ENCODE assay signal across 17 cellular contexts in genomic region chr6:146361367-146361924, GRCh38.
DNase-seq lines count a peak whose midpoint lies in the region; ATAC-seq and TF ChIP-seq lines count a peak whose summit lies in the region.
"Had no signal": no experiment of that assay in that cellular context is flagged by ENCODE, and none has a peak within 500 bp of the region (broad histone marks: within the 10 kb centered on the region; RNA-seq: fewer than 3 reads in every experiment).

No MANE protein-coding gene starts in this region.

- ATAC-seq in heart right ventricle = peak in 2 of 8 donors; percentile 51 to 77
- no peak for ATAC-seq in HG03521 (IDR thresholded peaks at IDR 0.05; ENCODE audit: unreplicated experiment)
- ATAC-seq in HG03039 (IDR thresholded peaks at IDR 0.05; ENCODE audit: unreplicated experiment) = no peak
- ATAC-seq: natural killer cell, upper lobe of right lung had no signal

- DNase-seq in heart right ventricle = peak; percentile 18 to 32
- DNase-seq in right atrium auricular region (ENCODE audit: low spot score) = no peak
- peak; percentile 50 for DNase-seq in amniotic epithelial cell (ENCODE audit: low read depth)
- DNase-seq in head of caudate nucleus = peak in 27 of 42 donors; percentile 11 to 76 (median 38)
- DNase-seq in NCI-H526 treated with DMSO at 0.1 percent for 48 hours (lab: John Stamatoyannopoulos, UW) = no peak
- DNase-seq in kidney tubule cell (ENCODE audit: low spot score) = no peak
- DNase-seq: activated CD4-positive, alpha-beta T cell treated with anti-CD3 and anti-CD28 coated beads, Interleukin-2, amount 50 U/mL, for 1 hour; DMS79; H7; immature natural killer cell; natural killer cell; NCI-H146; SW 1271; upper lobe of right lung had no signal

- H3K9me3 ChIP-seq in heart right ventricle (no peaks in the 10 kb centered on the region), right atrium auricular region (no peaks in the 10 kb centered on the region)
- H3K9me3 ChIP-seq: esophagus muscularis mucosa, upper lobe of right lung had no signal

- intact Hi-C loops in heart right ventricle (cut with DNase I) = no loop called here
- intact Hi-C loops in head of caudate nucleus (cut with DNase I) = no loop called here

- WGBS in heart right ventricle, 2 donors = 6 to 13% methylated on average over 2 of the region's 2 CpGs

- no peaks in the 10 kb centered on the region for H3K27me3 ChIP-seq in heart right ventricle
- no peaks in the 10 kb centered on the region for H3K27me3 ChIP-seq in right atrium auricular region
- H3K27me3 ChIP-seq: esophagus muscularis mucosa, upper lobe of right lung had no signal

- H3K4me1 ChIP-seq in heart right ventricle (peaks cover 0 to 27% (median 11%) of the 10 kb centered on the region in 9 donors), right atrium auricular region (no peaks in the 10 kb centered on the region)
- H3K4me1 ChIP-seq: upper lobe of right lung had no signal

- H3K36me3 ChIP-seq in heart right ventricle = no peaks in the 10 kb centered on the region
- no peaks in the 10 kb centered on the region for H3K36me3 ChIP-seq in right atrium auricular region
- H3K36me3 ChIP-seq: esophagus muscularis mucosa, upper lobe of right lung had no signal

- H3K4me3 ChIP-seq in heart right ventricle = no peak overlapping the region
- no peak overlapping the region for H3K4me3 ChIP-seq in right atrium auricular region
- H3K4me3 ChIP-seq: esophagus muscularis mucosa, upper lobe of right lung had no signal

- TF ChIP-seq CTCF in heart right ventricle (IDR thresholded peaks at IDR 0.05) = no peak
- no peak for TF ChIP-seq CTCF in right atrium auricular region (IDR thresholded peaks at IDR 0.05)

- H3K27ac ChIP-seq in heart right ventricle (no peak overlapping the region), right atrium auricular region (no peak overlapping the region)
- H3K27ac ChIP-seq: esophagus muscularis mucosa, upper lobe of right lung had no signal

Comparison
In these comparisons a context has a peak if more than half of its experiments do, and no peak if none do; other contexts are left out.
1. DNase-seq: peak in heart right ventricle (2 of 2), amniotic epithelial cell (single experiment) and head of caudate nucleus (27 of 42); none in right atrium auricular region (single experiment), NCI-H526 treated with DMSO at 0.1 percent for 48 hours (single experiment) and kidney tubule cell (single experiment).